Comparison of ENCODE assay signal across 1 cellular context in genomic region chr18:54269924-54270844, GRCh38.
A peak's percentile ranks its signal among the peaks of the same experiment; 100 is the strongest.
TF ChIP-seq lines count a peak whose summit lies in the region.

No MANE protein-coding gene starts in this region.

TF ChIP-seq in HepG2, 621 proteins besides CTCF, POLR2A, EP300 and RAD21 (continued from another document):
- TF ChIP-seq TFDP1 (CRISPR knock-in tag; IDR thresholded peaks at IDR 0.05; ENCODE audit: borderline replicate concordance): no peak
- TF ChIP-seq POGZ (CRISPR knock-in tag; IDR thresholded peaks at IDR 0.05): no peak
- no peak for TF ChIP-seq ZBTB42 (CRISPR knock-in tag; IDR thresholded peaks at IDR 0.05)
- no peak for TF ChIP-seq ZSCAN25 (CRISPR knock-in tag; IDR thresholded peaks at IDR 0.05)
- TF ChIP-seq ZNF503 (CRISPR knock-in tag; IDR thresholded peaks at IDR 0.05): no peak
- TF ChIP-seq ADNP (CRISPR knock-in tag; IDR thresholded peaks at IDR 0.05): 0 out of 2 replicates have a peak, but pooled peaks have one; percentile 21
- no peak for TF ChIP-seq GLMP (CRISPR knock-in tag; IDR thresholded peaks at IDR 0.05; ENCODE audit: borderline replicate concordance)
- no peak for TF ChIP-seq NFAT5 (CRISPR knock-in tag; IDR thresholded peaks at IDR 0.05)
- TF ChIP-seq RNF219 (CRISPR knock-in tag; IDR thresholded peaks at IDR 0.05): peak; percentile 42; the same call in 1 of the 2 replicates
- peak; percentile 43; the same call in 1 of the 2 replicates for TF ChIP-seq ZNF362 (CRISPR knock-in tag; IDR thresholded peaks at IDR 0.05; ENCODE audit: borderline replicate concordance)
- no peak for TF ChIP-seq ZNF414 (CRISPR knock-in tag; IDR thresholded peaks at IDR 0.05)
- no peak for TF ChIP-seq ZNF678 (CRISPR knock-in tag; IDR thresholded peaks at IDR 0.05)
- TF ChIP-seq KDM5A (IDR thresholded peaks at IDR 0.05; ENCODE audit: borderline replicate concordance, low read length): peak; percentile 16; the same call in 1 of the 2 replicates
- TF ChIP-seq KDM4B (CRISPR knock-in tag; IDR thresholded peaks at IDR 0.05): no peak
- no peak for TF ChIP-seq THAP7 (CRISPR knock-in tag; IDR thresholded peaks at IDR 0.05)
- no peak for TF ChIP-seq CENPX (CRISPR knock-in tag; IDR thresholded peaks at IDR 0.05)
- no peak for TF ChIP-seq ZNF33B (CRISPR knock-in tag; IDR thresholded peaks at IDR 0.05)
- TF ChIP-seq DMTF1 (CRISPR knock-in tag; IDR thresholded peaks at IDR 0.05): no peak
- TF ChIP-seq ZNF367 (CRISPR knock-in tag; IDR thresholded peaks at IDR 0.05; ENCODE audit: borderline replicate concordance): 0 out of 2 replicates have a peak, but pooled peaks have one; percentile 66
- no peak for TF ChIP-seq ZNF512 (CRISPR knock-in tag; IDR thresholded peaks at IDR 0.05)
TF ChIP-seq in HepG2: peak in this region for 54.
